Comparison of ENCODE assay signal across 22 cellular contexts in the genomic region with DNA sequence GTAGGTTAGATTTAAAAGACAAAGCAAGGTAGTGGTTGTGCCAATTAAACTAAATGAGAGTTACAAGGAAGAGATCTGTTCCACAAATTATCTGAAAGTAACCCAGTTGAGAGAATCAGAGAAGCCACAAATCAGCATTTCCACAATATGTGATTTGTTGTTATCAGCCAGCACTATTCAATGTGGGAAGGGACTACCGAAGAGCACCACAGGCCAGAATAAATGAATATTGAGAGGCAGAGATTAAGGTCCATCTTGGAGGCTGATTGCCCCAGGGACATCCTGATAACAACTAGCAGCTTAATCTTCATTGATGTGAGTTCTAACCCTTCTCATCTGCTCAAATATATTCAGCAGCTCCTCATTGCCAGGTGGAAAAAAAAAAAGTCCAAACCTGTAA.
"Had no signal": no experiment of that assay in that cellular context is flagged by ENCODE, and none has a peak within 500 bp of the region (broad histone marks: within the 10 kb centered on the region; RNA-seq: fewer than 3 reads in every experiment).

No MANE protein-coding gene starts in this region.

- H3K27me3 Mint-ChIP-seq: effector memory CD8-positive, alpha-beta T cell; memory B cell; naive thymus-derived CD4-positive, alpha-beta T cell had no signal

- ATAC-seq: effector memory CD8-positive, alpha-beta T cell; left lobe of liver; naive thymus-derived CD4-positive, alpha-beta T cell; sciatic nerve; stimulated activated effector memory CD8-positive, alpha-beta T cell treated with anti-CD3 and anti-CD28 coated beads, Interleukin-12 subunit alpha, Interleukin-12 subunit beta, amount 100 ng/mL, for 72 hours; stimulated activated naive CD8-positive, alpha-beta T cell treated with anti-CD3 and anti-CD28 coated beads, Interleukin-15, Interleukin-2, amounts not matched to agents 100 U/mL and 50 U/mL, for 24 hours had no signal

- H3K4me1 ChIP-seq: prostate gland, right atrium auricular region, vagina had no signal

- H3K4me3 Mint-ChIP-seq: effector memory CD8-positive, alpha-beta T cell; memory B cell; naive thymus-derived CD4-positive, alpha-beta T cell; nephron; stimulated activated effector memory CD8-positive, alpha-beta T cell treated with anti-CD3 and anti-CD28 coated beads, Interleukin-12 subunit alpha, Interleukin-12 subunit beta, amount 100 ng/mL, for 72 hours had no signal

- H3K27ac ChIP-seq: prostate gland, right atrium auricular region, thoracic aorta, vagina had no signal

- H3K36me3 ChIP-seq: prostate gland, right atrium auricular region, thoracic aorta, vagina had no signal

- H3K27me3 ChIP-seq: right atrium auricular region, vagina had no signal

- H3K36me3 Mint-ChIP-seq: memory B cell; naive thymus-derived CD4-positive, alpha-beta T cell; stimulated activated effector memory CD8-positive, alpha-beta T cell treated with anti-CD3 and anti-CD28 coated beads, Interleukin-12 subunit alpha, Interleukin-12 subunit beta, amount 100 ng/mL, for 72 hours had no signal

- H3K27ac Mint-ChIP-seq: effector memory CD8-positive, alpha-beta T cell; memory B cell; naive thymus-derived CD4-positive, alpha-beta T cell; nephron; stimulated activated effector memory CD8-positive, alpha-beta T cell treated with anti-CD3 and anti-CD28 coated beads, Interleukin-12 subunit alpha, Interleukin-12 subunit beta, amount 100 ng/mL, for 72 hours had no signal

- DNase-seq: cortex of kidney; effector memory CD8-positive, alpha-beta T cell; hypothalamus; kidney; midbrain; naive thymus-derived CD4-positive, alpha-beta T cell; nucleus accumbens; stimulated activated CD4-positive, alpha-beta T cell treated with anti-CD3 and anti-CD28 coated beads, Interleukin-2, amount 100 ng/mL, for 24 hours; stimulated activated CD4-positive, alpha-beta T cell treated with anti-CD3 and anti-CD28 coated beads, Interleukin-4, amount 100 ng/mL, for 24 hours; stimulated activated naive CD8-positive, alpha-beta T cell treated with anti-CD3 and anti-CD28 coated beads, Interleukin-15, Interleukin-2, amounts not matched to agents 100 U/mL and 50 U/mL, for 24 hours; substantia nigra; trophoblast cell had no signal

- H3K4me1 Mint-ChIP-seq: memory B cell; naive thymus-derived CD4-positive, alpha-beta T cell; stimulated activated effector memory CD8-positive, alpha-beta T cell treated with anti-CD3 and anti-CD28 coated beads, Interleukin-12 subunit alpha, Interleukin-12 subunit beta, amount 100 ng/mL, for 72 hours had no signal

- H3K9me3 ChIP-seq: prostate gland, right atrium auricular region, thoracic aorta, vagina had no signal

- H3K9me3 Mint-ChIP-seq: nephron had no signal

- H3K4me3 ChIP-seq: lung, prostate gland, right atrium auricular region, thoracic aorta, vagina had no signal
